In the genomic region with DNA sequence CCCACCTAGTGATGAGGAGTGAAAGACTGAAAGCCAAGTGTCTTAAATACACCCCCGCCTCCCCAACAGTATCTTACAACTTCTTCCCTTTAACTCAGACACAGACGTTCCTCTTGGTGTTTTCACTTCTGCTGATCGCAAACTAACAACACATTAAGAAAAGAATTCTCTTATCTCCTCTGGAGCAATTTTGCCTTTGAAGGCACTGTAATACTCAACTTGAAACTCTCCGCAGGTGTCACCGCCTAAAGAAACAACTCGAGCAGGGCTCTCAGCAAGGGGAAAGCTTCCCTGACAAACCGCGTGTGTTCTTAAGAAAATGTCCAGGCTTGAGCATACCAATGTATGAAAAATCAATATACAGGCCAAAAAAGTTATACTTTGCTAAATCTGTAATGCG, we compare ENCODE assay signal across 8 cellular contexts. TPM values are rescaled to one million over a fixed set of nuclear protein-coding genes. Genes with fewer than 3 reads are reported as not detected.
DNase-seq lines count a peak whose midpoint lies in the region; ATAC-seq and TF ChIP-seq lines count a peak whose summit lies in the region.

No MANE protein-coding gene starts in this region.

- peak overlapping the region; percentile 43 for H3K4me3 Mint-ChIP-seq in activated CD4-positive, alpha-beta T cell treated with anti-CD3 and anti-CD28 coated beads for 36 hours
- peak overlapping the region; percentile 91 for H3K4me3 Mint-ChIP-seq in MCF 10A (ENCODE audit: unreplicated experiment)

- TF ChIP-seq POLR2A in lower leg skin (IDR thresholded peaks at IDR 0.05) = no peak

- peak overlapping the region; percentile 66 for H3K27ac ChIP-seq in upper lobe of right lung

- ATAC-seq in activated CD4-positive, alpha-beta T cell treated with anti-CD3 and anti-CD28 coated beads for 36 hours = peak; percentile 66
- no peak for ATAC-seq in upper lobe of right lung
- no peak for ATAC-seq in HG02571 (IDR thresholded peaks at IDR 0.05; ENCODE audit: unreplicated experiment)
- ATAC-seq in HG03521 (IDR thresholded peaks at IDR 0.05; ENCODE audit: unreplicated experiment) = no peak

- TSS peak; percentile 52 for BruUV-seq in MCF 10A (replicated peaks; lab: Mats Ljungman, UMichigan)

- no peaks in the 10 kb centered on the region for H3K36me3 ChIP-seq in upper lobe of right lung

- H3K9me3 Mint-ChIP-seq in activated CD4-positive, alpha-beta T cell treated with anti-CD3 and anti-CD28 coated beads for 36 hours (ENCODE audit: low read depth) = no peaks in the 10 kb centered on the region
- no peaks in the 10 kb centered on the region for H3K9me3 Mint-ChIP-seq in MCF 10A (ENCODE audit: unreplicated experiment)

- peak; percentile 35 for DNase-seq in activated CD4-positive, alpha-beta T cell treated with anti-CD3 and anti-CD28 coated beads for 36 hours
- DNase-seq in activated CD4-positive, alpha-beta T cell treated with anti-CD3 and anti-CD28 coated beads, Interleukin-2, amount 50 U/mL, for 4 hours = no peak
- peak; percentile 26 for DNase-seq in KBM-7
- peak; percentile 46 for DNase-seq in MCF 10A (ENCODE audit: unreplicated experiment)
- no peak for DNase-seq in lower leg skin (ENCODE audit: low spot score in 2 of 2)
- no peak for DNase-seq in upper lobe of right lung

- peaks cover 6% of the 10 kb centered on the region for H3K4me1 Mint-ChIP-seq in activated CD4-positive, alpha-beta T cell treated with anti-CD3 and anti-CD28 coated beads for 36 hours
- H3K4me1 Mint-ChIP-seq in MCF 10A (ENCODE audit: insufficient read depth, unreplicated experiment) = peaks cover 35% of the 10 kb centered on the region

- in situ Hi-C loops in KBM-7 (cut with MboI; ENCODE audit: low pct_unique_long_range_greater_than_20kb, low sequenced_read_pairs) = no loop called here

- intact Hi-C loops in activated CD4-positive, alpha-beta T cell treated with anti-CD3 and anti-CD28 coated beads for 36 hours (cut with DNase I, micrococcal nuclease) = loop anchor here in 1 of 2 experiments (10.0 kb wide), 1 partner anchor 546 kb away; no protein-coding TSS in a partner anchor
- intact Hi-C loops in MCF 10A (cut with micrococcal nuclease) (loop anchor here (1.0 to 5.0 kb wide), 7 partner anchors 24 to 380 kb away; no protein-coding TSS in a partner anchor), lower leg skin (cut with DNase I; ENCODE audit: low total_unique reads) (no loop called here), upper lobe of right lung (cut with DNase I) (no loop called here)

- H3K4me3 ChIP-seq in lower leg skin (ENCODE audit: low read depth, poor library complexity, severe bottlenecking) = peak overlapping the region; percentile 22
- peak overlapping the region; percentile 62 for H3K4me3 ChIP-seq in upper lobe of right lung

- H3K4me1 ChIP-seq in upper lobe of right lung = peaks cover 5% of the 10 kb centered on the region

- H3K27me3 ChIP-seq in upper lobe of right lung = no peaks in the 10 kb centered on the region

- TF ChIP-seq CTCF in MCF 10A (IDR thresholded peaks at IDR 0.05; ENCODE audit: unreplicated experiment) (no peak), lower leg skin (IDR thresholded peaks at IDR 0.05) (no peak), upper lobe of right lung (IDR thresholded peaks at IDR 0.05) (no peak)

- CTCF ChIA-PET in activated CD4-positive, alpha-beta T cell treated with anti-CD3 and anti-CD28 coated beads for 36 hours (lab: Charles Lee) = no interaction called here
- CTCF ChIA-PET in MCF 10A (lab: Yijun Ruan, JAX) = interaction anchor here (0.6 to 4.0 kb wide), 14 partner anchors 16 to 552 kb away, joined by 3 to 36 read pairs (median 4); no protein-coding TSS in a partner anchor

- H3K27ac Mint-ChIP-seq in activated CD4-positive, alpha-beta T cell treated with anti-CD3 and anti-CD28 coated beads for 36 hours = no peak overlapping the region
- peak overlapping the region; percentile 87 for H3K27ac Mint-ChIP-seq in MCF 10A (ENCODE audit: low read depth, unreplicated experiment)

- H3K27me3 Mint-ChIP-seq in activated CD4-positive, alpha-beta T cell treated with anti-CD3 and anti-CD28 coated beads for 36 hours = peaks cover 44% of the 10 kb centered on the region
- no peaks in the 10 kb centered on the region for H3K27me3 Mint-ChIP-seq in MCF 10A (ENCODE audit: insufficient read depth, unreplicated experiment)

- POLR2A ChIA-PET in activated CD4-positive, alpha-beta T cell treated with anti-CD3 and anti-CD28 coated beads for 36 hours (lab: Charles Lee) = no interaction called here
- POLR2A ChIA-PET in MCF 10A (lab: Yijun Ruan, JAX) = interaction anchor here (0.7 to 7.6 kb wide), 51 partner anchors 9 to 552 kb away, joined by 3 to 115 read pairs (median 5); no protein-coding TSS in a partner anchor

- 2 to 4% methylated on average over 9 of the region's 9 CpGs for WGBS in lower leg skin, 2 donors

- H3K9me3 ChIP-seq in upper lobe of right lung = no peaks in the 10 kb centered on the region

- no peaks in the 10 kb centered on the region for H3K36me3 Mint-ChIP-seq in activated CD4-positive, alpha-beta T cell treated with anti-CD3 and anti-CD28 coated beads for 36 hours (ENCODE audit: low read depth)
- peaks cover 29% of the 10 kb centered on the region for H3K36me3 Mint-ChIP-seq in MCF 10A (ENCODE audit: insufficient read depth, unreplicated experiment)

RNA-seq across cellular contexts. Expression of gene SEMA3C, which starts 0.4 kb away (rescaled TPM):
- total RNA-seq in activated CD4-positive, alpha-beta T cell treated with anti-CD3 and anti-CD28 coated beads for 36 hours = not detected
- total RNA-seq in MCF 10A (2022) (91.0 and 140 TPM in 2 replicates), lower leg skin (10 to 100 TPM; 53.0 to 96.6 (median 70.7) TPM), upper lobe of right lung (37.2 TPM)

Comparison
In these comparisons a context has a peak if more than half of its experiments do, and no peak if none do; other contexts are left out.
1. DNase-seq: peak in activated CD4-positive, alpha-beta T cell treated with anti-CD3 and anti-CD28 coated beads for 36 hours (single experiment), KBM-7 (single experiment) and MCF 10A (single experiment); none in activated CD4-positive, alpha-beta T cell treated with anti-CD3 and anti-CD28 coated beads, Interleukin-2, amount 50 U/mL, for 4 hours (0 of 2), lower leg skin (0 of 2) and upper lobe of right lung (single experiment).
2. RNA of gene SEMA3C, which starts 0.4 kb away (total RNA-seq): 91.0 to 140 TPM in MCF 10A, 53.0 to 96.6 TPM in lower leg skin and 37.2 TPM in upper lobe of right lung (single experiment); not detected in activated CD4-positive, alpha-beta T cell treated with anti-CD3 and anti-CD28 coated beads for 36 hours; every median in the first group is over 10 times any median in the second.